Comparison of ENCODE assay signal across 2 cellular contexts in the genomic region with DNA sequence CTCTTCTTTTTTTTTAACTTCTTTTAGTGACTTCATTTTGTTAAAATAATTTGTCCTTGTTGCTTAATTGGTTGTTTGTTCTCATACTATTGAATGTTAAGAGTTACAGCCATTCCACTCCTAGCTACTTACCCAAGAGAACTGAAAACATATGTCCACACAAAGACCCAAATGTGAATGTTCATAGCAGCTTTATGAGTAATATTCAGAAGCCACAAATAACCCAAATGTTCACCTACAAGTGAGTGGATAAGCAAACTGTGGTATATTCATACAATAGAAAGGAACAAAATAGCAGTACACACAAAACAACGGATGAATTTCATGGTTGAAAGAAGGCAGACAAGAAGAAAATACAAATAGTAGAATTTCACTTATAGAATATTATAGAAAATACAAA.
A peak's percentile ranks its signal among the peaks of the same experiment; 100 is the strongest.
TF ChIP-seq lines count a peak whose summit lies in the region.

No MANE protein-coding gene starts in this region.

TF ChIP-seq in GM12891, 5 proteins besides CTCF, POLR2A, EP300 and RAD21:
- 0 out of 2 replicates have a peak, but pooled peaks have one; percentile 9 for TF ChIP-seq SPI1 (IDR thresholded peaks at IDR 0.05; ENCODE audit: low read depth, low read length)
- TF ChIP-seq POU2F2 (IDR thresholded peaks at IDR 0.05; ENCODE audit: low read depth, low read length) = no peak

TF ChIP-seq in GM12878, 131 proteins besides CTCF, POLR2A, EP300 and RAD21:
- TF ChIP-seq MEF2A (IDR thresholded peaks at IDR 0.05; ENCODE audit: insufficient read depth, low read depth, low read length) = peak; percentile 77; the same call in 1 of the 2 replicates
- TF ChIP-seq, protein P1, sequence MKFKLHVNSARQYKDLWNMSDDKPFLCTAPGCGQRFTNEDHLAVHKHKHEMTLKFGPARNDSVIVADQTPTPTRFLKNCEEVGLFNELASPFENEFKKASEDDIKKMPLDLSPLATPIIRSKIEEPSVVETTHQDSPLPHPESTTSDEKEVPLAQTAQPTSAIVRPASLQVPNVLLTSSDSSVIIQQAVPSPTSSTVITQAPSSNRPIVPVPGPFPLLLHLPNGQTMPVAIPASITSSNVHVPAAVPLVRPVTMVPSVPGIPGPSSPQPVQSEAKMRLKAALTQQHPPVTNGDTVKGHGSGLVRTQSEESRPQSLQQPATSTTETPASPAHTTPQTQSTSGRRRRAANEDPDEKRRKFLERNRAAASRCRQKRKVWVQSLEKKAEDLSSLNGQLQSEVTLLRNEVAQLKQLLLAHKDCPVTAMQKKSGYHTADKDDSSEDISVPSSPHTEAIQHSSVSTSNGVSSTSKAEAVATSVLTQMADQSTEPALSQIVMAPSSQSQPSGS (IDR thresholded peaks at IDR 0.05; ENCODE audit: low read length) = peak; percentile 70
- TF ChIP-seq JUNB (IDR thresholded peaks at IDR 0.05) = peak; percentile 81
- TF ChIP-seq, protein P2, sequence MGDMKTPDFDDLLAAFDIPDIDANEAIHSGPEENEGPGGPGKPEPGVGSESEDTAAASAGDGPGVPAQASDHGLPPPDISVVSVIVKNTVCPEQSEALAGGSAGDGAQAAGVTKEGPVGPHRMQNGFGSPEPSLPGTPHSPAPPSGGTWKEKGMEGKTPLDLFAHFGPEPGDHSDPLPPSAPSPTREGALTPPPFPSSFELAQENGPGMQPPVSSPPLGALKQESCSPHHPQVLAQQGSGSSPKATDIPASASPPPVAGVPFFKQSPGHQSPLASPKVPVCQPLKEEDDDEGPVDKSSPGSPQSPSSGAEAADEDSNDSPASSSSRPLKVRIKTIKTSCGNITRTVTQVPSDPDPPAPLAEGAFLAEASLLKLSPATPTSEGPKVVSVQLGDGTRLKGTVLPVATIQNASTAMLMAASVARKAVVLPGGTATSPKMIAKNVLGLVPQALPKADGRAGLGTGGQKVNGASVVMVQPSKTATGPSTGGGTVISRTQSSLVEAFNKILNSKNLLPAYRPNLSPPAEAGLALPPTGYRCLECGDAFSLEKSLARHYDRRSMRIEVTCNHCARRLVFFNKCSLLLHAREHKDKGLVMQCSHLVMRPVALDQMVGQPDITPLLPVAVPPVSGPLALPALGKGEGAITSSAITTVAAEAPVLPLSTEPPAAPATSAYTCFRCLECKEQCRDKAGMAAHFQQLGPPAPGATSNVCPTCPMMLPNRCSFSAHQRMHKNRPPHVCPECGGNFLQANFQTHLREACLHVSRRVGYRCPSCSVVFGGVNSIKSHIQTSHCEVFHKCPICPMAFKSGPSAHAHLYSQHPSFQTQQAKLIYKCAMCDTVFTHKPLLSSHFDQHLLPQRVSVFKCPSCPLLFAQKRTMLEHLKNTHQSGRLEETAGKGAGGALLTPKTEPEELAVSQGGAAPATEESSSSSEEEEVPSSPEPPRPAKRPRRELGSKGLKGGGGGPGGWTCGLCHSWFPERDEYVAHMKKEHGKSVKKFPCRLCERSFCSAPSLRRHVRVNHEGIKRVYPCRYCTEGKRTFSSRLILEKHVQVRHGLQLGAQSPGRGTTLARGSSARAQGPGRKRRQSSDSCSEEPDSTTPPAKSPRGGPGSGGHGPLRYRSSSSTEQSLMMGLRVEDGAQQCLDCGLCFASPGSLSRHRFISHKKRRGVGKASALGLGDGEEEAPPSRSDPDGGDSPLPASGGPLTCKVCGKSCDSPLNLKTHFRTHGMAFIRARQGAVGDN (IDR thresholded peaks at IDR 0.05) = no peak
- no peak for TF ChIP-seq ZNF207 (IDR thresholded peaks at IDR 0.05; ENCODE audit: borderline replicate concordance)
- no peak for TF ChIP-seq MYC (IDR thresholded peaks at IDR 0.05; ENCODE audit: insufficient read depth, insufficient read length, insufficient replicate concordance, low read length, severe bottlenecking)
- TF ChIP-seq GABPA (IDR thresholded peaks at IDR 0.05; ENCODE audit: low read depth) = 0 out of 2 replicates have a peak, but pooled peaks have one; percentile 21
- TF ChIP-seq NFIC (IDR thresholded peaks at IDR 0.05; ENCODE audit: low read depth, low read length) = peak; percentile 70
- TF ChIP-seq RUNX3 (IDR thresholded peaks at IDR 0.05; ENCODE audit: low read length) = peak; percentile 92
- TF ChIP-seq FOXM1 (IDR thresholded peaks at IDR 0.05; ENCODE audit: low read depth, low read length) = 0 out of 2 replicates have a peak, but pooled peaks have one; percentile 25
- TF ChIP-seq IRF4 (IDR thresholded peaks at IDR 0.05; ENCODE audit: low read depth, low read length) = 0 out of 2 replicates have a peak, but pooled peaks have one; percentile 21
- TF ChIP-seq, protein P3, sequence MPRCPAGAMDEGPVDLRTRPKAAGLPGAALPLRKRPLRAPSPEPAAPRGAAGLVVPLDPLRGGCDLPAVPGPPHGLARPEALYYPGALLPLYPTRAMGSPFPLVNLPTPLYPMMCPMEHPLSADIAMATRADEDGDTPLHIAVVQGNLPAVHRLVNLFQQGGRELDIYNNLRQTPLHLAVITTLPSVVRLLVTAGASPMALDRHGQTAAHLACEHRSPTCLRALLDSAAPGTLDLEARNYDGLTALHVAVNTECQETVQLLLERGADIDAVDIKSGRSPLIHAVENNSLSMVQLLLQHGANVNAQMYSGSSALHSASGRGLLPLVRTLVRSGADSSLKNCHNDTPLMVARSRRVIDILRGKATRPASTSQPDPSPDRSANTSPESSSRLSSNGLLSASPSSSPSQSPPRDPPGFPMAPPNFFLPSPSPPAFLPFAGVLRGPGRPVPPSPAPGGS (IDR thresholded peaks at IDR 0.05; ENCODE audit: borderline replicate concordance, insufficient read depth, low read depth, low read length, poor library complexity, severe bottlenecking) = peak; percentile 27
